9 cellular contexts compared by ENCODE assay signal in the genomic region with DNA sequence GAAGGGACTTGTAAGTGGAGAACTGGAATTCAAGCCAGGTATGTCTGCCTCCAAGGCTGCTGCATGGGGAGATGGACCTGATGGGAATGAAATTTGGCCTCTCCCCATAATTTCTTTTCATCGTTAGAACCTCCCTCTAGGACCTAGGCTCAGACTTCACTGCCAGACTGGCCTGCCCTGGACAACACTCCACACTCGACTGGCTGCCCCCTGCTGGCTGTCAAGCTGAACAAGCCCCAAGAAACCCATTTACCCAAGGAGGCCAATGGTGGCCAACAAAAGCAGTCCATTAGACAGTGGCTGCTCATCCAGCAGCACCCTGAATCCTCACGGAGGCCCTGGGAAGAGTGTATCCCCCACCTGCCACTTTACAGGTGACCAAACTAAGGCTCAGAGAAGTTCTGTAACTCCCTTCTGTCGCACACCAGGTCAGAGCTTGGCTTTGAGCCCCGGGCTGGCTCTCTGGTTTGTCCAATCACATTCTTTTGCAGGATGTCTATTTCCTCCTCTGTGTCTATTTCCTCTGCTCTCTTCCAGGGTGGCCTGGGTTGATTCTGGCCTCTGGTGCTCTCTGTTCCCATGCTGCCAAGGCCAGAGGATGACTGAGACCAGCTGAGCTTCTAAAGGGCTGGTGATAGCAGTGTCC. TPM values are rescaled to one million over a fixed set of nuclear protein-coding genes. Genes with fewer than 3 reads are reported as not detected.
A peak's percentile ranks its signal among the peaks of the same experiment; 100 is the strongest.
DNase-seq lines count a peak whose midpoint lies in the region; ATAC-seq, FAIRE-seq and TF ChIP-seq lines count a peak whose summit lies in the region.
"Had no signal": no experiment of that assay in that cellular context is flagged by ENCODE, and none has a peak within 500 bp of the region (broad histone marks: within the 10 kb centered on the region; RNA-seq: fewer than 3 reads in every experiment).

No MANE protein-coding gene starts in this region.

- no peak overlapping the region for H3K9ac ChIP-seq in OCI-LY3 (ENCODE audit: low read length)

- H3K9me3 ChIP-seq in OCI-LY3 (ENCODE audit: insufficient read depth, low read length): no peaks in the 10 kb centered on the region

- no peak overlapping the region for H3K4me3 ChIP-seq in OCI-LY3 (ENCODE audit: low read length)

- no peaks in the 10 kb centered on the region for H3K36me3 Mint-ChIP-seq in activated T-helper 17 cell treated with anti-CD3 and anti-CD28 coated beads, Interleukin-2, amount 50 U/mL, for 72 hours (ENCODE audit: low read depth)

- H3K27ac Mint-ChIP-seq in activated T-helper 17 cell treated with anti-CD3 and anti-CD28 coated beads, Interleukin-2, amount 50 U/mL, for 72 hours: no peak overlapping the region

- TF ChIP-seq CTCF in OCI-LY3 (IDR thresholded peaks at IDR 0.05; ENCODE audit: low read depth, low read length): peak; percentile 47

- H3K4me2 ChIP-seq in OCI-LY3 (ENCODE audit: low read length): no peak overlapping the region

- H2AFZ ChIP-seq in OCI-LY3 (ENCODE audit: low read depth, low read length): no peak overlapping the region

- peak; percentile 67 for FAIRE-seq in GM12892 (lab: Jason Lieb, UNC)
- FAIRE-seq: TTC549 had no signal

- H3K36me3 ChIP-seq in OCI-LY3 (replicated peaks; ENCODE audit: low read depth, low read length): no peaks in the 10 kb centered on the region

- peak; percentile 86 for ATAC-seq in activated T-helper 17 cell treated with anti-CD3 and anti-CD28 coated beads, Interleukin-2, amount 50 U/mL, for 72 hours (replicated peaks)
- no peak for ATAC-seq in GM18511 (IDR thresholded peaks at IDR 0.05; ENCODE audit: unreplicated experiment)

- no peak overlapping the region for H3K27ac ChIP-seq in OCI-LY3 (ENCODE audit: low read length)

- H3K27me3 Mint-ChIP-seq in activated T-helper 17 cell treated with anti-CD3 and anti-CD28 coated beads, Interleukin-2, amount 50 U/mL, for 72 hours: no peaks in the 10 kb centered on the region

- no peaks in the 10 kb centered on the region for H3K79me2 ChIP-seq in OCI-LY3 (ENCODE audit: low read length)

- H3K4me3 Mint-ChIP-seq in activated T-helper 17 cell treated with anti-CD3 and anti-CD28 coated beads, Interleukin-2, amount 50 U/mL, for 72 hours: no peak overlapping the region

- no peak for TF ChIP-seq POLR2A in GM12892 (IDR thresholded peaks at IDR 0.05; ENCODE audit: low read depth, low read length)

- no peaks in the 10 kb centered on the region for H4K20me1 ChIP-seq in OCI-LY3 (ENCODE audit: insufficient read depth, low read length)

- DNase-seq in GM12892 (ENCODE audit: insufficient read length): peak; percentile 53
- DNase-seq in hepatic stellate cell (ENCODE audit: low spot score): peak; percentile 52
- peak; percentile 62 for DNase-seq in stimulated activated CD4-positive, alpha-beta T cell treated with anti-CD3 and anti-CD28 coated beads, Interleukin-4, amount 100 ng/mL, for 24 hours
- no peak for DNase-seq in NCI-H524 treated with DMSO at 0.1 percent for 48 hours (lab: John Stamatoyannopoulos, UW)
- no peak for DNase-seq in A172 (ENCODE audit: low spot score)

- H3K4me1 ChIP-seq in OCI-LY3 (ENCODE audit: low read length): no peaks in the 10 kb centered on the region

- no peaks in the 10 kb centered on the region for H3K9me3 Mint-ChIP-seq in activated T-helper 17 cell treated with anti-CD3 and anti-CD28 coated beads, Interleukin-2, amount 50 U/mL, for 72 hours

- peaks cover 5% of the 10 kb centered on the region; the same call in 1 of the 2 replicates for H3K27me3 ChIP-seq in OCI-LY3 (ENCODE audit: low read depth, low read length)

- H3K4me1 Mint-ChIP-seq in activated T-helper 17 cell treated with anti-CD3 and anti-CD28 coated beads, Interleukin-2, amount 50 U/mL, for 72 hours: no peaks in the 10 kb centered on the region

RNA-seq across cellular contexts. Expression of a gene that starts 3.8 kb away (rescaled TPM):
- polyA plus RNA-seq in GM12892 (2012; ENCODE audit: missing spikeins): not detected
- not detected for total RNA-seq in activated T-helper 17 cell treated with anti-CD3 and anti-CD28 coated beads, Interleukin-2, amount 50 U/mL, for 72 hours
- total RNA-seq in A172 (2014; rRNA removed; shearing (Covaris generic)): not detected in 2 replicates

RNA-seq across cellular contexts. Expression of a gene that starts 11.6 kb away (rescaled TPM):
- polyA plus RNA-seq in GM12892 (2012; ENCODE audit: missing spikeins): 4.6 TPM
- total RNA-seq in activated T-helper 17 cell treated with anti-CD3 and anti-CD28 coated beads, Interleukin-2, amount 50 U/mL, for 72 hours: 10 to 100 TPM in 1 of 2 donors, 1 to 10 TPM in 1; 8.9 to 12.6 TPM
- total RNA-seq in A172 (2014; rRNA removed; shearing (Covaris generic)): 4.0 and 12.6 TPM in 2 replicates

Comparison
In these comparisons a context has a peak if more than half of its experiments do, and no peak if none do; other contexts are left out.
1. DNase-seq: peak in GM12892 (single experiment), hepatic stellate cell (single experiment) and stimulated activated CD4-positive, alpha-beta T cell treated with anti-CD3 and anti-CD28 coated beads, Interleukin-4, amount 100 ng/mL, for 24 hours (single experiment); none in NCI-H524 treated with DMSO at 0.1 percent for 48 hours (single experiment) and A172 (single experiment).